8 cellular contexts compared by ENCODE assay signal in the genomic region with DNA sequence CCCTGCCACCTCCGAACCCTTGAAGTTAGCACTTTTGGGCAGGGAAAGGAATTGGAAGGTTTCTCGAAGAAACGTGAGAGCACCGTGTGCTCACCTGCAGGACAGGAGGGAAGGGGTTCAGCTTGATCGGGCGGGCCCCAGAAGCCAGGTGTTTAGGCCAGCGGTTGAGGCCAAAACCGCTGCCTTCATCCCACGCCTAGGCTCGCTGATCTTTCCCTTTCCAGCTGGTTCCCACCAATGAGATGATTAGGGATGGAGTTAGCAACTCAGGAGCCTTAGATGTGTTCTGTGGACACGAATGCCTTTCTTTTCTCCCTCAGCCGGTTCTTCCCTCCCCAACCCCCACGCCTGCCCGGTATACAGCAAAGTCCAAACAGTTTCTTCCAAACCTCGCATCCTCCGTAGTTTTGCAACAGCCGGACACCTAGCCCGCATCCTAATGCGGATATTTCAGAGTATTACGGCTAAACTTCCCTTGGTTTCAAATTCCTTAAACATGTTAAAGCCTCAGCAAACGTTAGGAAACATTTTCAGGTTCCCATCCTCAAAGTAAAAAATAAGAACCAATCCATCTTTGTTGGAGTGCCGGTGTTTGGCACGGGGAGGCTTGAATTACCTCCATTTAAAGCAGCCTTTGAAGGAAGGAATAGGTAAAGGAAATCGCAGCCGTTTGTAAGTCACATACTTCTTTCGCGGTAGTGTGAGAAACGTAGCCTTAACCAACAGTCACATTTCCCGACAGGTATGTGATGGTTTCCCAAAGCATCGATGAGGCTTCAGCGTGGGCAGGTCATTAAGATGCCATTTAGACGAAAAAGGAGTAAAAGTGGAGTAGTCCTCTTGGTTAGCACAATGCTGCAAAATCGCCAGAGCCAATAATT. TPM values are rescaled to one million over a fixed set of nuclear protein-coding genes. Genes with fewer than 3 reads are reported as not detected.
DNase-seq lines count a peak whose midpoint lies in the region; ATAC-seq and TF ChIP-seq lines count a peak whose summit lies in the region.

No MANE protein-coding gene starts in this region.

- no peak for TF ChIP-seq POLR2A in suprapubic skin (IDR thresholded peaks at IDR 0.05)

- no peak for TF ChIP-seq EP300 in suprapubic skin (IDR thresholded peaks at IDR 0.05)

- peak overlapping the region; percentile 99 for H3K27ac Mint-ChIP-seq in memory B cell

- H3K36me3 ChIP-seq in ES-I3 (ENCODE audit: insufficient read depth, low read length): no peaks in the 10 kb centered on the region
- H3K36me3 ChIP-seq in SJSA1: peaks cover 8% of the 10 kb centered on the region
- H3K36me3 ChIP-seq in suprapubic skin: no peaks in the 10 kb centered on the region

- no peaks in the 10 kb centered on the region for H3K9me3 ChIP-seq in ES-I3 (ENCODE audit: control insufficient read depth, insufficient read depth, low read length)
- peaks cover 3% of the 10 kb centered on the region; the same call in 1 of the 2 replicates for H3K9me3 ChIP-seq in SJSA1 (replicated peaks)
- no peaks in the 10 kb centered on the region for H3K9me3 ChIP-seq in suprapubic skin

- H3K4me3 ChIP-seq in SJSA1: peak overlapping the region; percentile 99
- peak overlapping the region; percentile 85 for H3K4me3 ChIP-seq in coronary artery
- peak overlapping the region; percentile 73 for H3K4me3 ChIP-seq in suprapubic skin

- peak; percentile 51 to 56 for DNase-seq in SJSA1 (ENCODE audit: low read depth in 1 of 2, low spot score in 2 of 2)
- DNase-seq in coronary artery (ENCODE audit: low spot score): no peak
- DNase-seq in memory B cell (ENCODE audit: low spot score in 2 of 2): peak in 1 of 2 donors; percentile 22
- DNase-seq in suprapubic skin (ENCODE audit: low spot score in 2 of 2): no peak

- WGBS in suprapubic skin: 15% methylated on average over 33 of the region's 33 CpGs

- no peaks in the 10 kb centered on the region for H3K9me3 Mint-ChIP-seq in memory B cell

- peak overlapping the region; percentile 96 for H3K4me3 Mint-ChIP-seq in memory B cell

- peaks cover 27% of the 10 kb centered on the region for H3K4me1 Mint-ChIP-seq in memory B cell

- peak; percentile 2 for ATAC-seq in HG02884 (IDR thresholded peaks at IDR 0.05; ENCODE audit: unreplicated experiment)
- no peak for ATAC-seq in memory B cell (ENCODE audit: low read depth)
- ATAC-seq in HG03139 (IDR thresholded peaks at IDR 0.05; ENCODE audit: unreplicated experiment): no peak
- ATAC-seq in esophagus mucosa: no peak

- H3K4me1 ChIP-seq in ES-I3 (ENCODE audit: insufficient read depth, low read length): peaks cover 9% of the 10 kb centered on the region
- peaks cover 36% of the 10 kb centered on the region for H3K4me1 ChIP-seq in SJSA1 (replicated peaks)
- H3K4me1 ChIP-seq in suprapubic skin: peaks cover 39% of the 10 kb centered on the region

- H3K27ac ChIP-seq in SJSA1 (peak overlapping the region; percentile 87), coronary artery (peak overlapping the region; percentile 95 to 96), suprapubic skin (peak overlapping the region; percentile 76)

- peak overlapping the region; percentile 84 for H3K9ac ChIP-seq in ES-I3 (ENCODE audit: low read depth, low read length)

- H3K27me3 Mint-ChIP-seq in memory B cell: no peaks in the 10 kb centered on the region

- TF ChIP-seq CTCF in coronary artery (IDR thresholded peaks at IDR 0.05) (no peak), suprapubic skin (IDR thresholded peaks at IDR 0.05) (no peak)

- H3K27me3 ChIP-seq in SJSA1 (replicated peaks) (no peaks in the 10 kb centered on the region), suprapubic skin (no peaks in the 10 kb centered on the region)

- H3K36me3 Mint-ChIP-seq in memory B cell: no peaks in the 10 kb centered on the region

RNA-seq across cellular contexts. Expression of gene LRRC8C, which starts 1.1 kb away (rescaled TPM):
- total RNA-seq in SJSA1 (2014; rRNA removed; shearing (Covaris generic)): 11.1 and 16.0 TPM in 2 replicates
- total RNA-seq in suprapubic skin: 10 to 100 TPM in 1 of 4 donors, 1 to 10 TPM in 3; 6.2 to 10.4 (median 9.1) TPM
- 1.8 TPM for total RNA-seq in esophagus mucosa

Comparison
In these comparisons a context has a peak if more than half of its experiments do, and no peak if none do; other contexts are left out.
1. DNase-seq: peak in SJSA1 (2 of 2); none in coronary artery (single experiment) and suprapubic skin (0 of 2).
2. Peak in every context shown above with its lines, with median percentiles within 50 percentile points of each other: H3K27ac ChIP-seq and H3K4me3 ChIP-seq.